ENCODE assay signal across 25 cellular contexts in the genomic region with DNA sequence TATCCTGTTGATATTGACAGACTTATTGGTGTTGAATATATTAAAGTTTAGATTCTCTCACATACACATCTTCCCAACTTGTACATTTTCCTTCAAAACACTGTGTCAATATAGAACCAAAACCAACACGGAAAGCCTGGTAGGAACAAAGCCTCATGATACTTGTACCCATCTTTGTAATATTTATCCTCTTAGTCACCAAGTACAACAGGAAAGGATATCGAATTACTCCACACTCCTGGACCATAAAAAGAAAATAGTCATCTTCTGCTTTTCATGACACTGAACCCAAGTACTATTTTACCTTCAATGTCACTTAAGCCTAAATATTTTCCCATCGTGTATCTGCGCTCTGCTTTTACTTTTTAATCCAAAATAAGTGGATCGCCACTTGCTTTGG.
"Had no signal": no experiment of that assay in that cellular context is flagged by ENCODE, and none has a peak within 500 bp of the region (broad histone marks: within the 10 kb centered on the region; RNA-seq: fewer than 3 reads in every experiment).

No MANE protein-coding gene starts in this region.

- H2AFZ ChIP-seq: hepatocyte, parathyroid adenoma had no signal

- H3K36me3 ChIP-seq: right lobe of liver, suprapubic skin, thyroid gland, upper lobe of right lung had no signal

- H3K27ac ChIP-seq: coronary artery, dorsolateral prefrontal cortex, hepatocyte, parathyroid adenoma, psoas muscle, right lobe of liver, suprapubic skin, thyroid gland, upper lobe of right lung had no signal

- FAIRE-seq: kidney had no signal

- DNase-seq: dorsolateral prefrontal cortex; effector CD8-positive, alpha-beta T cell; foreskin melanocyte; head of caudate nucleus; kidney; left colon; left ventricle myocardium superior; mesenchymal stem cell; midbrain; naive thymus-derived CD4-positive, alpha-beta T cell; nephron progenitor cell; psoas muscle; retina; right lobe of liver; stimulated activated CD4-positive, alpha-beta T cell treated with anti-CD3 and anti-CD28 coated beads, Interleukin-4, amount 100 ng/mL, for 1 hour; stimulated activated CD8-positive, alpha-beta memory T cell treated with anti-CD3 and anti-CD28 coated beads, Interleukin-4, amount 100 ng/mL, for 48 hours; stimulated activated naive CD8-positive, alpha-beta T cell treated with anti-CD3 and anti-CD28 coated beads, Interleukin-15, Interleukin-2, amounts not matched to agents 100 U/mL and 50 U/mL, for 24 hours; thyroid gland; upper lobe of right lung had no signal

- H3K9ac ChIP-seq: parathyroid adenoma had no signal

- ATAC-seq: left colon; left ventricle myocardium superior; naive thymus-derived CD4-positive, alpha-beta T cell; psoas muscle; right lobe of liver; stimulated activated effector memory CD8-positive, alpha-beta T cell treated with anti-CD3 and anti-CD28 coated beads, Interleukin-12 subunit alpha, Interleukin-12 subunit beta, amount 100 ng/mL, for 72 hours; stimulated activated naive CD8-positive, alpha-beta T cell treated with anti-CD3 and anti-CD28 coated beads, Interleukin-15, Interleukin-2, amounts not matched to agents 100 U/mL and 50 U/mL, for 24 hours; upper lobe of right lung had no signal

- H3K4me2 ChIP-seq: hepatocyte had no signal

- H3K9me3 ChIP-seq: psoas muscle, right lobe of liver, suprapubic skin, thyroid gland, upper lobe of right lung had no signal

- H3K27me3 ChIP-seq: hepatocyte, right lobe of liver, suprapubic skin, thyroid gland, upper lobe of right lung had no signal

- H3K79me2 ChIP-seq: hepatocyte, parathyroid adenoma had no signal

- H3K4me3 ChIP-seq: coronary artery, dorsolateral prefrontal cortex, hepatocyte, lung, psoas muscle, right lobe of liver, suprapubic skin, thyroid gland, upper lobe of right lung had no signal

- H3K4me1 ChIP-seq: parathyroid adenoma, psoas muscle, right lobe of liver, suprapubic skin, thyroid gland, upper lobe of right lung had no signal
